Comparison of ENCODE assay signal across 8 cellular contexts in genomic region chr7:95420996-95421846, GRCh38. TPM values are rescaled to one million over a fixed set of nuclear protein-coding genes. Genes with fewer than 3 reads are reported as not detected.
DNase-seq lines count a peak whose midpoint lies in the region; ATAC-seq and TF ChIP-seq lines count a peak whose summit lies in the region.

No MANE protein-coding gene starts in this region.

- H3K27me3 Mint-ChIP-seq in HFFc6 (ENCODE audit: insufficient read depth) = peaks cover 2% of the 10 kb centered on the region; the same call in 1 of the 2 replicates
- H3K27me3 Mint-ChIP-seq in progenitor cell of endocrine pancreas = no peaks in the 10 kb centered on the region
- H3K27me3 Mint-ChIP-seq in natural killer cell (ENCODE audit: low read depth in 2 of 2) = no peaks in the 10 kb centered on the region

- intact Hi-C loops in natural killer cell (cut with micrococcal nuclease) = no loop called here

- H3K4me3 Mint-ChIP-seq in HFFc6 (no peak overlapping the region), progenitor cell of endocrine pancreas (ENCODE audit: low read depth) (peak overlapping the region; percentile 47), natural killer cell (no peak overlapping the region)

- DNase-seq in HFFc6 = no peak
- peak; percentile 69 for DNase-seq in NCI-H2227 (lab: John Stamatoyannopoulos, UW; ENCODE audit: unreplicated experiment)
- DNase-seq in fibroblast of mammary gland (ENCODE audit: low read depth) = peak; percentile 32
- no peak for DNase-seq in progenitor cell of endocrine pancreas (ENCODE audit: low spot score, unreplicated experiment)
- no peak for DNase-seq in omental fat pad (ENCODE audit: low spot score)
- no peak for DNase-seq in ecto neural progenitor cell (ENCODE audit: low spot score)
- no peak for DNase-seq in natural killer cell

- H3K27ac Mint-ChIP-seq in HFFc6 (0 out of 2 replicates have a peak overlapping the region, but pooled peaks have one; percentile 6), progenitor cell of endocrine pancreas (peak overlapping the region; percentile 90), natural killer cell (no peak overlapping the region)

- no peak overlapping the region for H3K4me3 ChIP-seq in fibroblast of mammary gland (ENCODE audit: control insufficient read depth, low read depth, low read length)

- TF ChIP-seq CTCF in HFFc6 (IDR thresholded peaks at IDR 0.05) (no peak), fibroblast of mammary gland (conservative IDR thresholded peaks at IDR 0.05; ENCODE audit: control insufficient read depth, insufficient read depth, low read depth, low read length) (no peak), progenitor cell of endocrine pancreas (IDR thresholded peaks at IDR 0.05; ENCODE audit: unreplicated experiment) (no peak), omental fat pad (IDR thresholded peaks at IDR 0.05) (no peak), natural killer cell (IDR thresholded peaks at IDR 0.05) (no peak)

- H3K4me1 Mint-ChIP-seq in HFFc6 (ENCODE audit: low read depth) (peaks cover 43% of the 10 kb centered on the region), progenitor cell of endocrine pancreas (ENCODE audit: low read depth) (peaks cover 37% of the 10 kb centered on the region), natural killer cell (peaks cover 11 to 22% of the 10 kb centered on the region in 2 donors)

- H3K36me3 Mint-ChIP-seq in HFFc6 (ENCODE audit: low read depth) (peaks cover 17% of the 10 kb centered on the region), progenitor cell of endocrine pancreas (ENCODE audit: insufficient read depth) (peaks cover 19% of the 10 kb centered on the region), natural killer cell (no peaks in the 10 kb centered on the region)

- no peaks in the 10 kb centered on the region for H3K9me3 Mint-ChIP-seq in HFFc6
- no peaks in the 10 kb centered on the region for H3K9me3 Mint-ChIP-seq in progenitor cell of endocrine pancreas (ENCODE audit: low read depth)
- no peaks in the 10 kb centered on the region for H3K9me3 Mint-ChIP-seq in natural killer cell

- ATAC-seq in HG03378 (IDR thresholded peaks at IDR 0.05; ENCODE audit: unreplicated experiment) (no peak), omental fat pad (ENCODE audit: low FRiP score) (no peak), natural killer cell (no peak)

RNA-seq across cellular contexts. Expression of gene PON2, which starts 13.6 kb away (rescaled TPM):
- total RNA-seq in HFFc6 (2021; fragmentation: NEBNext Ultra II Directional; extraction: Animal tissue kit (Norgen Biotek cat#: 25700)) = 10 to 100 TPM; 63.7 to 79.0 (median 72.0) TPM
- total RNA-seq in progenitor cell of endocrine pancreas = 145 and 157 TPM in 2 replicates
- total RNA-seq in omental fat pad = 100 to 1,000 TPM in 1 of 4 donors, 10 to 100 TPM in 3; 66.5 to 113 (median 82.2) TPM
- total RNA-seq in natural killer cell = 10 to 100 TPM; 26.6 to 35.7 (median 35.6) TPM

RNA-seq across cellular contexts. Expression of gene PON3, which starts 25.0 kb away (rescaled TPM):
- total RNA-seq in HFFc6 (2021; fragmentation: NEBNext Ultra II Directional; extraction: Animal tissue kit (Norgen Biotek cat#: 25700)) = not detected
- total RNA-seq in progenitor cell of endocrine pancreas (0.14 TPM in 1 of 2 replicates, not detected in the other), omental fat pad (1 to 10 TPM; 1.3 to 4.3 (median 3.1) TPM), natural killer cell (not detected)

Comparison
In these comparisons a context has a peak if more than half of its experiments do, and no peak if none do; other contexts are left out.
1. DNase-seq: peak in NCI-H2227 (single experiment) and fibroblast of mammary gland (single experiment); none in HFFc6 (single experiment), progenitor cell of endocrine pancreas (single experiment), omental fat pad (single experiment), ecto neural progenitor cell (single experiment) and natural killer cell (single experiment).
2. H3K27ac Mint-ChIP-seq: peak in HFFc6 (single experiment) and progenitor cell of endocrine pancreas (single experiment); none in natural killer cell (0 of 2).